Comparison of ENCODE assay signal across 3 cellular contexts in genomic region chr10:91910467-91910866, GRCh38.
A peak's percentile ranks its signal among the peaks of the same experiment; 100 is the strongest.
TF ChIP-seq lines count a peak whose summit lies in the region.

No MANE protein-coding gene starts in this region.

TF ChIP-seq in HCT116, 20 proteins besides CTCF, POLR2A, EP300 and RAD21 (continues in another document):
- TF ChIP-seq, protein P1, sequence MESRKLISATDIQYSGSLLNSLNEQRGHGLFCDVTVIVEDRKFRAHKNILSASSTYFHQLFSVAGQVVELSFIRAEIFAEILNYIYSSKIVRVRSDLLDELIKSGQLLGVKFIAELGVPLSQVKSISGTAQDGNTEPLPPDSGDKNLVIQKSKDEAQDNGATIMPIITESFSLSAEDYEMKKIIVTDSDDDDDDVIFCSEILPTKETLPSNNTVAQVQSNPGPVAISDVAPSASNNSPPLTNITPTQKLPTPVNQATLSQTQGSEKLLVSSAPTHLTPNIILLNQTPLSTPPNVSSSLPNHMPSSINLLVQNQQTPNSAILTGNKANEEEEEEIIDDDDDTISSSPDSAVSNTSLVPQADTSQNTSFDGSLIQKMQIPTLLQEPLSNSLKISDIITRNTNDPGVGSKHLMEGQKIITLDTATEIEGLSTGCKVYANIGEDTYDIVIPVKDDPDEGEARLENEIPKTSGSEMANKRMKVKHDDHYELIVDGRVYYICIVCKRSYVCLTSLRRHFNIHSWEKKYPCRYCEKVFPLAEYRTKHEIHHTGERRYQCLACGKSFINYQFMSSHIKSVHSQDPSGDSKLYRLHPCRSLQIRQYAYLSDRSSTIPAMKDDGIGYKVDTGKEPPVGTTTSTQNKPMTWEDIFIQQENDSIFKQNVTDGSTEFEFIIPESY (IDR thresholded peaks at IDR 0.05; ENCODE audit: extremely low read depth, insufficient replicate concordance, low read length) = no peak
- TF ChIP-seq SP1 (IDR thresholded peaks at IDR 0.05; ENCODE audit: low read depth) = no peak
- no peak for TF ChIP-seq EGR1 (IDR thresholded peaks at IDR 0.05; ENCODE audit: low read depth)
- TF ChIP-seq EZH2phosphoT487 (IDR thresholded peaks at IDR 0.05; ENCODE audit: borderline replicate concordance) = no peak
- TF ChIP-seq FOSL1 (IDR thresholded peaks at IDR 0.05; ENCODE audit: low read depth) = no peak
- no peak for TF ChIP-seq TCF7L2 (IDR thresholded peaks at IDR 0.05; ENCODE audit: borderline replicate concordance, extremely low read depth, insufficient read depth, insufficient read length)
- TF ChIP-seq SRF (IDR thresholded peaks at IDR 0.05; ENCODE audit: low read depth) = no peak
- TF ChIP-seq, protein P2, sequence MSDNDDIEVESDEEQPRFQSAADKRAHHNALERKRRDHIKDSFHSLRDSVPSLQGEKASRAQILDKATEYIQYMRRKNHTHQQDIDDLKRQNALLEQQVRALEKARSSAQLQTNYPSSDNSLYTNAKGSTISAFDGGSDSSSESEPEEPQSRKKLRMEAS (IDR thresholded peaks at IDR 0.05) = no peak
- no peak for TF ChIP-seq ELF1 (IDR thresholded peaks at IDR 0.05; ENCODE audit: borderline replicate concordance, low read depth)
- no peak for TF ChIP-seq EZH2 (IDR thresholded peaks at IDR 0.05)
- TF ChIP-seq ZNF274 (IDR thresholded peaks at IDR 0.05; ENCODE audit: low read depth, low read length) = no peak
- TF ChIP-seq ZFX (IDR thresholded peaks at IDR 0.05) = no peak
- no peak for TF ChIP-seq POLR2AphosphoS5 (IDR thresholded peaks at IDR 0.05; ENCODE audit: low read depth, low read length)
- no peak for TF ChIP-seq CBX3 (IDR thresholded peaks at IDR 0.05; ENCODE audit: low read depth)
- TF ChIP-seq REST (IDR thresholded peaks at IDR 0.05; ENCODE audit: low read depth) = no peak
- no peak for TF ChIP-seq ATF3 (IDR thresholded peaks at IDR 0.05)
- no peak for TF ChIP-seq YY1 (IDR thresholded peaks at IDR 0.05; ENCODE audit: extremely low read depth, insufficient replicate concordance, low read depth, low read length)

TF ChIP-seq in H1, 55 proteins besides CTCF, POLR2A, EP300 and RAD21:
- TF ChIP-seq NANOG (IDR thresholded peaks at IDR 0.05; ENCODE audit: insufficient read depth, low read depth, low read length, poor library complexity, severe bottlenecking) (no peak), MAFK (IDR thresholded peaks at IDR 0.05; ENCODE audit: low read depth, low read length) (peak; percentile 74)
TF ChIP-seq in H1: peak in this region for 1.

TF ChIP-seq in WTC11, 78 proteins besides CTCF, POLR2A, EP300 and RAD21:
- TF ChIP-seq MXD4 (CRISPR knock-in tag; IDR thresholded peaks at IDR 0.05; ENCODE audit: borderline replicate concordance) (no peak), SMAD4 (CRISPR knock-in tag; IDR thresholded peaks at IDR 0.05) (no peak), ZNF425 (CRISPR knock-in tag; conservative IDR thresholded peaks at IDR 0.05) (no peak), IRF2 (CRISPR knock-in tag; IDR thresholded peaks at IDR 0.05; ENCODE audit: borderline replicate concordance, low read depth) (no peak), MYBL2 (CRISPR knock-in tag; IDR thresholded peaks at IDR 0.05) (no peak), GTF2I (CRISPR knock-in tag; conservative IDR thresholded peaks at IDR 0.05) (no peak), HMGA2 (CRISPR knock-in tag; IDR thresholded peaks at IDR 0.05) (no peak), ATF2 (CRISPR knock-in tag; IDR thresholded peaks at IDR 0.05; ENCODE audit: borderline replicate concordance, low read depth) (no peak), TEAD1 (CRISPR knock-in tag; IDR thresholded peaks at IDR 0.05) (no peak), HMGXB4 (CRISPR knock-in tag; IDR thresholded peaks at IDR 0.05) (no peak), FOXP1 (CRISPR knock-in tag; IDR thresholded peaks at IDR 0.05; ENCODE audit: borderline replicate concordance) (no peak), RORB (CRISPR knock-in tag; IDR thresholded peaks at IDR 0.05) (no peak), ZBTB21 (CRISPR knock-in tag; IDR thresholded peaks at IDR 0.05; ENCODE audit: borderline replicate concordance) (no peak), PREB (CRISPR knock-in tag; IDR thresholded peaks at IDR 0.05; ENCODE audit: borderline replicate concordance) (no peak), ZNF416 (CRISPR knock-in tag; IDR thresholded peaks at IDR 0.05) (no peak), ZNF121 (CRISPR knock-in tag; IDR thresholded peaks at IDR 0.05) (no peak), NR1H2 (CRISPR knock-in tag; IDR thresholded peaks at IDR 0.05) (no peak), RELA (CRISPR knock-in tag; IDR thresholded peaks at IDR 0.05; ENCODE audit: borderline replicate concordance) (no peak)
- TF ChIP-seq, protein P3, sequence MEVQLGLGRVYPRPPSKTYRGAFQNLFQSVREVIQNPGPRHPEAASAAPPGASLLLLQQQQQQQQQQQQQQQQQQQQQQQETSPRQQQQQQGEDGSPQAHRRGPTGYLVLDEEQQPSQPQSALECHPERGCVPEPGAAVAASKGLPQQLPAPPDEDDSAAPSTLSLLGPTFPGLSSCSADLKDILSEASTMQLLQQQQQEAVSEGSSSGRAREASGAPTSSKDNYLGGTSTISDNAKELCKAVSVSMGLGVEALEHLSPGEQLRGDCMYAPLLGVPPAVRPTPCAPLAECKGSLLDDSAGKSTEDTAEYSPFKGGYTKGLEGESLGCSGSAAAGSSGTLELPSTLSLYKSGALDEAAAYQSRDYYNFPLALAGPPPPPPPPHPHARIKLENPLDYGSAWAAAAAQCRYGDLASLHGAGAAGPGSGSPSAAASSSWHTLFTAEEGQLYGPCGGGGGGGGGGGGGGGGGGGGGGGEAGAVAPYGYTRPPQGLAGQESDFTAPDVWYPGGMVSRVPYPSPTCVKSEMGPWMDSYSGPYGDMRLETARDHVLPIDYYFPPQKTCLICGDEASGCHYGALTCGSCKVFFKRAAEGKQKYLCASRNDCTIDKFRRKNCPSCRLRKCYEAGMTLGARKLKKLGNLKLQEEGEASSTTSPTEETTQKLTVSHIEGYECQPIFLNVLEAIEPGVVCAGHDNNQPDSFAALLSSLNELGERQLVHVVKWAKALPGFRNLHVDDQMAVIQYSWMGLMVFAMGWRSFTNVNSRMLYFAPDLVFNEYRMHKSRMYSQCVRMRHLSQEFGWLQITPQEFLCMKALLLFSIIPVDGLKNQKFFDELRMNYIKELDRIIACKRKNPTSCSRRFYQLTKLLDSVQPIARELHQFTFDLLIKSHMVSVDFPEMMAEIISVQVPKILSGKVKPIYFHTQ (CRISPR knock-in tag; IDR thresholded peaks at IDR 0.05) = no peak
- TF ChIP-seq, protein P2 (CRISPR knock-in tag; IDR thresholded peaks at IDR 0.05) = no peak
